26 cellular contexts compared by ENCODE assay signal in genomic region chr22:42792453-42792908, GRCh38.
DNase-seq lines count a peak whose midpoint lies in the region; ATAC-seq and TF ChIP-seq lines count a peak whose summit lies in the region.
"Had no signal": no experiment of that assay in that cellular context is flagged by ENCODE, and none has a peak within 500 bp of the region (broad histone marks: within the 10 kb centered on the region; RNA-seq: fewer than 3 reads in every experiment).

No MANE protein-coding gene starts in this region.

- in situ Hi-C loops in transverse colon (cut with MboI; ENCODE audit: low pct_ligation_motif_present in 1 of 4, low pct_unique_long_range_greater_than_20kb in 1 of 4, low sequenced_read_pairs in 3 of 4), result no loop called here

- ATAC-seq in T-helper 17 cell, result no peak
- no peak for ATAC-seq in GM18868 (IDR thresholded peaks at IDR 0.05; ENCODE audit: unreplicated experiment)
- ATAC-seq: stimulated activated memory B cell treated with anti-CD40 and anti-IgM and Interleukin-4, amounts not matched to agents 10 μg/mL and 1 μg/mL and 100 μg/mL, for 72 hours had no signal

- no peak overlapping the region for H2BK15ac ChIP-seq in neuronal stem cell (ENCODE audit: low read length)

- TF ChIP-seq EP300 in esophagus muscularis mucosa (IDR thresholded peaks at IDR 0.05), result no peak
- no peak for TF ChIP-seq EP300 in transverse colon (IDR thresholded peaks at IDR 0.05; ENCODE audit: low read depth)

- no peak overlapping the region for H3K4me2 ChIP-seq in neuronal stem cell (ENCODE audit: insufficient read depth, low read length, poor library complexity, severe bottlenecking)
- H3K4me2 ChIP-seq: PC-9 had no signal

- DNase-seq in T-helper 17 cell, result no peak
- no peak for DNase-seq in esophagus muscularis mucosa (ENCODE audit: extremely low spot score)
- DNase-seq in neuronal stem cell (ENCODE audit: low spot score), result no peak
- no peak for DNase-seq in transverse colon
- no peak for DNase-seq in NCI-H748 (lab: John Stamatoyannopoulos, UW; ENCODE audit: unreplicated experiment)
- DNase-seq in epidermal melanocyte (ENCODE audit: insufficient read length, low spot score), result no peak
- DNase-seq: ACHN; activated CD4-positive, alpha-beta T cell treated with anti-CD3 and anti-CD28 coated beads, Interleukin-2, amount 10 ng/mL, durations not matched to agents 24 days and 14 days; activated gamma-delta T cell treated with Interleukin-2 at 50 U/mL for 16 hours; activated T-cell treated with anti-CD3 and anti-CD28 coated beads, Interleukin-2, amount 50 U/mL, for 24 hours; BE2C; CD8-positive, alpha-beta memory T cell; cerebellar nuclear complex; GOT3; mesendoderm; NCI-H1694; NCI-H510A treated with DMSO at 0.1 percent for 48 hours; NK-92 treated with Interleukin-12 subunit alpha and Interleukin-12 subunit beta, amount 100 ng/mL, for 24 hours; PC-9; stimulated activated CD4-positive, alpha-beta T cell treated with anti-CD3 and anti-CD28 coated beads, Interleukin-4, amount 100 ng/mL, for 1 hour; T-helper 9 cell had no signal

- H3K18ac ChIP-seq in neuronal stem cell (ENCODE audit: low read length), result peak overlapping the region; percentile 85

- peak overlapping the region; percentile 80 for H3K23ac ChIP-seq in neuronal stem cell (ENCODE audit: low read depth, low read length, poor library complexity)

- peak overlapping the region; percentile 21 for H3K27ac Mint-ChIP-seq in T-helper 17 cell
- H3K27ac Mint-ChIP-seq: activated CD4-positive, alpha-beta T cell treated with anti-CD3 and anti-CD28 coated beads, Interleukin-2, amount 10 ng/mL, durations not matched to agents 24 days and 14 days; activated T-cell treated with anti-CD3 and anti-CD28 coated beads, Interleukin-2, amount 50 U/mL, for 24 hours; stimulated activated memory B cell treated with anti-CD40 and anti-IgM and Interleukin-4, amounts not matched to agents 10 μg/mL and 1 μg/mL and 100 μg/mL, for 72 hours had no signal

- H3K27ac ChIP-seq in esophagus muscularis mucosa (replicated peaks in 1 of 4), result peak overlapping the region in 3 of 4 donors; percentile 47 to 76 (median 60)
- H3K27ac ChIP-seq in neuronal stem cell (replicated peaks; ENCODE audit: low read length), result no peak overlapping the region
- H3K27ac ChIP-seq in transverse colon, result peak overlapping the region; percentile 61 to 67 (median 64)
- H3K27ac ChIP-seq: epithelial cell of prostate, PC-9, thoracic aorta had no signal

- H3K4ac ChIP-seq in neuronal stem cell (ENCODE audit: low read length), result no peak overlapping the region

- no peak overlapping the region for H2AFZ ChIP-seq in neuronal stem cell (ENCODE audit: low read length)
- H2AFZ ChIP-seq: PC-9 had no signal

- no peak overlapping the region for H3K9ac ChIP-seq in neuronal stem cell (ENCODE audit: low read depth, low read length, poor library complexity)

- 83% methylated on average over 4 of the region's 13 CpGs for WGBS in esophagus muscularis mucosa
- no CpG with 5 or more reads among the region's 13 CpGs for WGBS in neuronal stem cell (ENCODE audit: extremely low coverage in 2 of 2, insufficient read length in 2 of 2, insufficient replicate concordance in 1 of 2), 2 donors
- WGBS in transverse colon (ENCODE audit: low coverage in 1 of 2), 2 donors, result 83% methylated on average over 13 of the region's 13 CpGs; no CpG with 5 or more reads in 1 of the 2 donors

- H3K9me3 ChIP-seq in T-helper 17 cell (ENCODE audit: control insufficient read depth, low read length, poor library complexity, severe bottlenecking) (no peaks in the 10 kb centered on the region), esophagus muscularis mucosa (no peaks in the 10 kb centered on the region), neuronal stem cell (replicated peaks in 1 of 2; ENCODE audit: control insufficient read depth in 2 of 2, insufficient read depth in 1 of 2, low read depth in 1 of 2, low read length in 2 of 2) (no peaks in the 10 kb centered on the region), transverse colon (no peaks in the 10 kb centered on the region)
- H3K9me3 ChIP-seq: BE2C, thoracic aorta had no signal

- no peak overlapping the region for H2BK120ac ChIP-seq in neuronal stem cell (ENCODE audit: low read depth, low read length)

- H4K91ac ChIP-seq in neuronal stem cell (ENCODE audit: low read depth, low read length, poor library complexity), result no peak overlapping the region

- peak overlapping the region; percentile 92 for H2AK5ac ChIP-seq in neuronal stem cell (ENCODE audit: low read depth, low read length)

- H3K36me3 Mint-ChIP-seq in T-helper 17 cell (ENCODE audit: low read depth), result peaks cover 2% of the 10 kb centered on the region

- H2BK12ac ChIP-seq in neuronal stem cell (ENCODE audit: low read length), result no peak overlapping the region

- H3K36me3 ChIP-seq in esophagus muscularis mucosa (peaks cover 0 to 29% (median 21%) of the 10 kb centered on the region in 4 donors), neuronal stem cell (replicated peaks in 1 of 2; ENCODE audit: control insufficient read depth in 2 of 2, insufficient read depth in 2 of 2, low read length in 2 of 2) (peaks cover 2 to 14% of the 10 kb centered on the region in 2 donors), transverse colon (no peaks in the 10 kb centered on the region)
- H3K36me3 ChIP-seq: BE2C had no signal

- intact Hi-C loops in esophagus muscularis mucosa (cut with DNase I) (no loop called here), transverse colon (cut with DNase I; ENCODE audit: low total_unique reads) (no loop called here)

- H2BK5ac ChIP-seq in neuronal stem cell (ENCODE audit: low read length), result peak overlapping the region; percentile 75

- H3K4me3 Mint-ChIP-seq in T-helper 17 cell, result no peak overlapping the region
- H3K4me3 Mint-ChIP-seq: activated CD4-positive, alpha-beta T cell treated with anti-CD3 and anti-CD28 coated beads, Interleukin-2, amount 10 ng/mL, durations not matched to agents 24 days and 14 days; activated T-cell treated with anti-CD3 and anti-CD28 coated beads, Interleukin-2, amount 50 U/mL, for 24 hours; CD8-positive, alpha-beta memory T cell; stimulated activated memory B cell treated with anti-CD40 and anti-IgM and Interleukin-4, amounts not matched to agents 10 μg/mL and 1 μg/mL and 100 μg/mL, for 72 hours had no signal

- H3K4me1 Mint-ChIP-seq in T-helper 17 cell, result peaks cover 3% of the 10 kb centered on the region
- H3K4me1 Mint-ChIP-seq: CD8-positive, alpha-beta memory T cell; stimulated activated memory B cell treated with anti-CD40 and anti-IgM and Interleukin-4, amounts not matched to agents 10 μg/mL and 1 μg/mL and 100 μg/mL, for 72 hours had no signal

- H3K27me3 ChIP-seq in esophagus muscularis mucosa (no peaks in the 10 kb centered on the region), neuronal stem cell (ENCODE audit: control insufficient read depth in 3 of 3, insufficient read depth in 3 of 3, low read depth in 1 of 3, low read length in 3 of 3) (no peaks in the 10 kb centered on the region), transverse colon (no peaks in the 10 kb centered on the region)
- H3K27me3 ChIP-seq: BE2C, dorsolateral prefrontal cortex had no signal

- H3K4me3 ChIP-seq in esophagus muscularis mucosa (no peak overlapping the region), neuronal stem cell (ENCODE audit: low read length in 2 of 2) (no peak overlapping the region), transverse colon (no peak overlapping the region)
- H3K4me3 ChIP-seq: dorsolateral prefrontal cortex, PC-9, thoracic aorta had no signal

- TF ChIP-seq CTCF in esophagus muscularis mucosa (IDR thresholded peaks at IDR 0.05) (no peak), transverse colon (IDR thresholded peaks at IDR 0.05) (no peak)

- no peak for TF ChIP-seq POLR2A in esophagus muscularis mucosa (IDR thresholded peaks at IDR 0.05; ENCODE audit: low read depth)
- TF ChIP-seq POLR2A in transverse colon (IDR thresholded peaks at IDR 0.05), result no peak

- H3K79me1 ChIP-seq in neuronal stem cell (ENCODE audit: low read depth, low read length), result peaks cover 5% of the 10 kb centered on the region

- no peaks in the 10 kb centered on the region for H3K27me3 Mint-ChIP-seq in T-helper 17 cell
- H3K27me3 Mint-ChIP-seq: activated CD4-positive, alpha-beta T cell treated with anti-CD3 and anti-CD28 coated beads, Interleukin-2, amount 10 ng/mL, durations not matched to agents 24 days and 14 days; activated T-cell treated with anti-CD3 and anti-CD28 coated beads, Interleukin-2, amount 50 U/mL, for 24 hours; CD8-positive, alpha-beta memory T cell had no signal

- H3K14ac ChIP-seq in neuronal stem cell (ENCODE audit: low read length), result no peak overlapping the region

- peaks cover 12 to 35% (median 23%) of the 10 kb centered on the region in 4 donors for H3K4me1 ChIP-seq in esophagus muscularis mucosa
- H3K4me1 ChIP-seq in neuronal stem cell (ENCODE audit: control insufficient read depth in 2 of 2, insufficient read depth in 1 of 2, low read depth in 1 of 2, low read length in 2 of 2), result peaks cover 0 to 3% of the 10 kb centered on the region in 2 donors
- H3K4me1 ChIP-seq in transverse colon, result peaks cover 0 to 8% (median 2%) of the 10 kb centered on the region in 4 donors
- H3K4me1 ChIP-seq: BE2C had no signal

- H4K8ac ChIP-seq in neuronal stem cell (ENCODE audit: low read depth, low read length), result no peak overlapping the region
